ENCODE assay signal across 16 cellular contexts in genomic region chr9:83403864-83404263, GRCh38.
DNase-seq lines count a peak whose midpoint lies in the region; ATAC-seq, FAIRE-seq and TF ChIP-seq lines count a peak whose summit lies in the region.
"Had no signal": no experiment of that assay in that cellular context is flagged by ENCODE, and none has a peak within 500 bp of the region (broad histone marks: within the 10 kb centered on the region; RNA-seq: fewer than 3 reads in every experiment).

No MANE protein-coding gene starts in this region.

- no peak for TF ChIP-seq CTCF in fibroblast of the aortic adventitia (IDR thresholded peaks at IDR 0.05; ENCODE audit: insufficient read depth, low read length)

- no peaks in the 10 kb centered on the region for H3K27me3 ChIP-seq in SJSA1 (replicated peaks)

- H3K27ac ChIP-seq in SJSA1: peak overlapping the region; percentile 70
- H3K27ac ChIP-seq: prostate gland had no signal

- no peaks in the 10 kb centered on the region for H3K9me3 ChIP-seq in SJSA1 (replicated peaks)
- H3K9me3 ChIP-seq: HAP-1, prostate gland had no signal

- DNase-seq in Daoy (ENCODE audit: low read depth) (peak; percentile 17), SJSA1 (ENCODE audit: low read depth in 1 of 2, low spot score in 2 of 2) (peak; percentile 73 to 76), fibroblast of the aortic adventitia (ENCODE audit: low read depth) (peak; percentile 59), renal cortical epithelial cell (ENCODE audit: low read depth) (peak; percentile 80), mesenteric fat pad (ENCODE audit: low spot score) (no peak), HTR-8/SVneo (ENCODE audit: insufficient read length, low spot score) (no peak)
- DNase-seq: CD8-positive, alpha-beta memory T cell; NCI-H1930; stimulated activated CD4-positive, alpha-beta T cell treated with anti-CD3 and anti-CD28 coated beads, Interleukin-2, amount 100 ng/mL, for 24 hours; T1000 had no signal

- no peak for FAIRE-seq in HTR-8/SVneo (lab: Jason Lieb, UNC)
- FAIRE-seq: frontal cortex, G401.6 had no signal

- peaks cover 19% of the 10 kb centered on the region for H3K4me1 ChIP-seq in SJSA1 (replicated peaks)
- H3K4me1 ChIP-seq: HAP-1, prostate gland had no signal

- no peak overlapping the region for H3K4me3 ChIP-seq in SJSA1
- H3K4me3 ChIP-seq in fibroblast of the aortic adventitia (ENCODE audit: low read depth, low read length): no peak overlapping the region
- H3K4me3 ChIP-seq: HAP-1, prostate gland had no signal

- ATAC-seq in GM18519 (IDR thresholded peaks at IDR 0.05; ENCODE audit: low FRiP score, unreplicated experiment): no peak
- no peak for ATAC-seq in HG02938 (IDR thresholded peaks at IDR 0.05; ENCODE audit: unreplicated experiment)

- no peaks in the 10 kb centered on the region for H3K36me3 ChIP-seq in SJSA1
- H3K36me3 ChIP-seq: HAP-1, prostate gland had no signal

Comparison
In these comparisons a context has a peak if more than half of its experiments do, and no peak if none do; other contexts are left out.
1. DNase-seq: peak in Daoy (single experiment), SJSA1 (2 of 2), fibroblast of the aortic adventitia (single experiment) and renal cortical epithelial cell (single experiment); none in mesenteric fat pad (single experiment) and HTR-8/SVneo (single experiment).